14 cellular contexts compared by ENCODE assay signal in the genomic region with DNA sequence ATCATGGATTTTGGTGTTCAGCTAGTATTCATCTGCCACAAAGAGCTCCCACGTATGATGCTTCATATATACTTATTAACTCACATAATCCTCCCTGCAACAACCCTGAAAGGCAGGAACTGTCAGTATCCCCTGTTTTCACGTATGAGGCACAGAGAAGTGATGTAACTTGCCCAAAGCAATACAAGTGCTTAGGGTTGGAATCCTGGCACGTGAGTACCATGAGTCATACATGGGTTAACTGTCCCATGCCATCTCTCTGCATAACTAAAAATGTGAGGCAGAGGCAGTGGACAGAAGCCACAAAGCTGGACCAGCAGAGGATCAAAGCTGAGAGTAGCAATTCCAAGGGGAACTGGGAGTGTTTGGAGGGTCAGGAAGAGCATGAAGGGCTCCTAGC. TPM values are rescaled to one million over a fixed set of nuclear protein-coding genes. Genes with fewer than 3 reads are reported as not detected.
DNase-seq lines count a peak whose midpoint lies in the region; ATAC-seq, FAIRE-seq and TF ChIP-seq lines count a peak whose summit lies in the region.
"Had no signal": no experiment of that assay in that cellular context is flagged by ENCODE, and none has a peak within 500 bp of the region (broad histone marks: within the 10 kb centered on the region; RNA-seq: fewer than 3 reads in every experiment).

No MANE protein-coding gene starts in this region.

- no peak for TF ChIP-seq RAD21 in A549 (conservative IDR thresholded peaks at IDR 0.05 in 1 of 2, IDR thresholded peaks at IDR 0.05 in 1 of 2)

- 0% methylated on average over 3 of the region's 3 CpGs for WGBS in A549 (ENCODE audit: missing lambda C conversion rate)

- no peak overlapping the region for H3K4me3 ChIP-seq in A549
- H3K4me3 ChIP-seq in fibroblast of the aortic adventitia (ENCODE audit: low read depth, low read length), result no peak overlapping the region
- H3K4me3 ChIP-seq: transverse colon had no signal

- H3K9me3 ChIP-seq in A549, result no peaks in the 10 kb centered on the region
- H3K9me3 ChIP-seq: transverse colon had no signal

- intact Hi-C loops in sciatic nerve (cut with DNase I), result no loop called here

- FAIRE-seq in A549 (lab: Jason Lieb, UNC), result peak; percentile 73
- FAIRE-seq: endothelial cell of umbilical vein had no signal

- peak in 1 of 2 experiments; percentile 9 for DNase-seq in A549 (ENCODE audit: low read depth in 1 of 2, low spot score in 1 of 2)
- DNase-seq in HK-2 (ENCODE audit: unreplicated experiment), result peak; percentile 2
- peak; percentile 68 for DNase-seq in SW480 (ENCODE audit: low spot score)
- peak; percentile 34 for DNase-seq in fibroblast of the aortic adventitia (ENCODE audit: low read depth)
- no peak for DNase-seq in sciatic nerve (ENCODE audit: low spot score)
- DNase-seq: activated CD4-positive, alpha-beta memory T cell treated with anti-CD3 and anti-CD28 coated beads for 36 hours; activated effector memory CD4-positive, alpha-beta T cell treated with anti-CD3 and anti-CD28 coated beads, Interleukin-2, amount 50 U/mL, for 16 hours; NCI-H226; transverse colon had no signal

- TF ChIP-seq CTCF in A549 (IDR thresholded peaks at IDR 0.05) (no peak), fibroblast of the aortic adventitia (IDR thresholded peaks at IDR 0.05; ENCODE audit: insufficient read depth, low read length) (no peak)

- TF ChIP-seq POLR2A in A549 (IDR thresholded peaks at IDR 0.05; ENCODE audit: low read length), result no peak

- no peak overlapping the region for H3K27ac ChIP-seq in A549
- H3K27ac ChIP-seq: transverse colon had no signal

- H3K4me1 ChIP-seq in A549, result no peaks in the 10 kb centered on the region
- H3K4me1 ChIP-seq: transverse colon had no signal

- TF ChIP-seq EP300 in A549 (IDR thresholded peaks at IDR 0.05), result no peak

- ATAC-seq in A549 (no peak), sciatic nerve (no peak), GM21390 (IDR thresholded peaks at IDR 0.05; ENCODE audit: unreplicated experiment) (no peak), HG03342 (IDR thresholded peaks at IDR 0.05; ENCODE audit: unreplicated experiment) (no peak), HG03159 (IDR thresholded peaks at IDR 0.05; ENCODE audit: unreplicated experiment) (no peak)

- H3K4me2 ChIP-seq in A549, result no peak overlapping the region

- POLR2A ChIA-PET in A549 (lab: Yijun Ruan, JAX), result no interaction called here

- CTCF ChIA-PET in A549 (lab: Yijun Ruan, JAX), result no interaction called here

TF ChIP-seq in A549, 52 proteins besides CTCF, POLR2A, EP300 and RAD21:
- TF ChIP-seq, protein P1, sequence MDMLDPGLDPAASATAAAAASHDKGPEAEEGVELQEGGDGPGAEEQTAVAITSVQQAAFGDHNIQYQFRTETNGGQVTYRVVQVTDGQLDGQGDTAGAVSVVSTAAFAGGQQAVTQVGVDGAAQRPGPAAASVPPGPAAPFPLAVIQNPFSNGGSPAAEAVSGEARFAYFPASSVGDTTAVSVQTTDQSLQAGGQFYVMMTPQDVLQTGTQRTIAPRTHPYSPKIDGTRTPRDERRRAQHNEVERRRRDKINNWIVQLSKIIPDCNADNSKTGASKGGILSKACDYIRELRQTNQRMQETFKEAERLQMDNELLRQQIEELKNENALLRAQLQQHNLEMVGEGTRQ (IDR thresholded peaks at IDR 0.05), result no peak
- TF ChIP-seq BHLHE40 (IDR thresholded peaks at IDR 0.05; ENCODE audit: low read depth, low read length), result 0 out of 2 replicates have a peak, but pooled peaks have one; percentile 18

RNA-seq across cellular contexts. Expression of a gene that starts 35.7 kb away (rescaled TPM):
- polyA plus RNA-seq in A549 (2011; rRNA removed), result not detected in 2 replicates
- polyA plus RNA-seq in A549 (2012; cell fraction: cytosol; rRNA removed), result not detected in 2 replicates
- not detected in 2 replicates for polyA plus RNA-seq in A549 (2012; cell fraction: nucleus; rRNA removed)
- not detected in 3 replicates for polyA plus RNA-seq in A549 (2017; fragmentation: RNase III; extraction: RNeasy Plus Mini Kit Qiagen cat#74134 plus additional on column Dnase treatment)
- not detected in 2 replicates for polyA minus RNA-seq in A549 (2011; rRNA and poly(A)+ RNA removed)
- 0.27 TPM in 1 of 2 replicates, not detected in the other for total RNA-seq in fibroblast of the aortic adventitia (ENCODE audit: low replicate concordance)
- total RNA-seq in sciatic nerve, result 1.6 TPM
- total RNA-seq: endothelial cell of umbilical vein, transverse colon had no signal
- polyA plus RNA-seq: AG04450, endothelial cell of umbilical vein had no signal
